In the genomic region with DNA sequence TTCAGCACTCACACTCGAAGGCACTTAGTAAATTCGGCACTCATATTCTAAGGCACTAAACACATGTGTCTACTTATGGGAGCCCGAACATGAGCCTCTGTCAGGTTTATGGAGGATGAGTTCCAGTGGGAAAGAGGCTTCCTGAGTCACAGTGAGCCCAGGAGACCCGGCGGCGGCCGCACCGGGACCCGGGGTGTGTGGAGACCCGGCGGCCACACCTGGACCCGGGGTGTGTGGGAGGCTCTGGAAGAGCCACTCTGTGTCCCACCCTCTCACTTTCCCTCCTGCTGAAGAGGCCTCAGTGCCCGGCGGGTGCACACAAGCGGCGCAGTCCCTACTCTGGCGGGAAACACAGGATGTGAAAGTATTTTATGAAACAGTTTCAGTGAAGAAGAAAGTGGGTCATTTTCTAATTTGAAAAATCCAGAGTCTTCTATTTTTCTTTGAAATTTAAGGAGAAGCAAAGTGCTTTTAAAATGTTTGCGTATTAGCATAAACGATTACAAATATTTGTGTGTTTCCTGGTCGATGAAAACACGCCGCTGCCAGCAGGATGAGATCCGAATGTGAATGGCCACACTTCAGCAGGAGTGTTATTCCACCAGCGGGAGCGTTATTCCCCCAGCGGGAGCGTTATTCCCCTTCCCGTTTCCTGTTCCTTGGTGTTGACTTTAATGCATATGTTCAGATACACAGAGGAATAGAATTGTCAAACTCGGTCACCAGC, we compare ENCODE assay signal across 24 cellular contexts.
DNase-seq lines count a peak whose midpoint lies in the region; ATAC-seq and TF ChIP-seq lines count a peak whose summit lies in the region.
"Had no signal": no experiment of that assay in that cellular context is flagged by ENCODE, and none has a peak within 500 bp of the region (broad histone marks: within the 10 kb centered on the region; RNA-seq: fewer than 3 reads in every experiment).

No MANE protein-coding gene starts in this region.

- no peaks in the 10 kb centered on the region for H3K79me2 ChIP-seq in hepatocyte

- peaks cover 27% of the 10 kb centered on the region for H3K27me3 ChIP-seq in hepatocyte
- H3K27me3 ChIP-seq: BLaER1 had no signal

- no peak overlapping the region for H3K27ac ChIP-seq in hepatocyte
- H3K27ac ChIP-seq: BLaER1, PC-9, thoracic aorta had no signal

- H3K9me2 ChIP-seq in hepatocyte (replicated peaks; ENCODE audit: insufficient read depth): no peaks in the 10 kb centered on the region

- H3K4me2 ChIP-seq in hepatocyte: peak overlapping the region; percentile 41
- H3K4me2 ChIP-seq: BLaER1, PC-9, smooth muscle cell had no signal

- H2AFZ ChIP-seq in hepatocyte: no peak overlapping the region
- H2AFZ ChIP-seq: PC-9 had no signal

- no peaks in the 10 kb centered on the region for H3K9me3 ChIP-seq in hepatocyte (ENCODE audit: low read depth)
- H3K9me3 ChIP-seq: BLaER1, thoracic aorta had no signal

- ATAC-seq in HG03159 (IDR thresholded peaks at IDR 0.05; ENCODE audit: unreplicated experiment): no peak
- ATAC-seq: activated CD4-positive, CD25-positive, alpha-beta regulatory T cell treated with anti-CD3 and anti-CD28 coated beads, Interleukin-2, amount 50 U/mL, for 24 hours; left colon; naive thymus-derived CD4-positive, alpha-beta T cell had no signal

- WGBS in hepatocyte (ENCODE audit: low lambda C conversion rate, missing lambda C conversion rate): 33% methylated on average over 29 of the region's 29 CpGs

- H3K4me1 ChIP-seq in hepatocyte (ENCODE audit: insufficient read depth): no peaks in the 10 kb centered on the region

- no peaks in the 10 kb centered on the region for H4K20me1 ChIP-seq in hepatocyte (ENCODE audit: insufficient read depth, poor library complexity, severe bottlenecking)
- H4K20me1 ChIP-seq: BLaER1 had no signal

- TF ChIP-seq CTCF in hepatocyte (IDR thresholded peaks at IDR 0.05; ENCODE audit: poor library complexity): no peak

- H3K36me3 ChIP-seq in hepatocyte (replicated peaks; ENCODE audit: insufficient read depth, low read depth): no peaks in the 10 kb centered on the region
- H3K36me3 ChIP-seq: BLaER1, thoracic aorta had no signal

- DNase-seq in COLO668 (lab: John Stamatoyannopoulos, UW; ENCODE audit: unreplicated experiment): peak; percentile 44
- peak; percentile 14 for DNase-seq in ELF-1 (ENCODE audit: low read depth, low spot score)
- DNase-seq in NCI-H2029 treated with DMSO at 0.1 percent for 48 hours (lab: John Stamatoyannopoulos, UW): peak; percentile 55
- no peak for DNase-seq in hepatocyte (ENCODE audit: low spot score)
- no peak for DNase-seq in cerebellum (ENCODE audit: low spot score)
- no peak for DNase-seq in stimulated activated CD4-positive, alpha-beta T cell treated with anti-CD3 and anti-CD28 coated beads, Interleukin-2, amount 100 ng/mL, for 24 hours
- DNase-seq in iPS-NIHi11 (ENCODE audit: low spot score): no peak
- DNase-seq: activated CD4-positive, alpha-beta memory T cell treated with anti-CD3 and anti-CD28 coated beads for 36 hours; activated effector memory CD4-positive, alpha-beta T cell treated with Interleukin-2 at 50 U/mL for 16 hours; COR-L47; glutamatergic neuron; left colon; naive thymus-derived CD4-positive, alpha-beta T cell; NCI-H1694 treated with DMSO at 0.1 percent for 48 hours; NCI-H446 treated with DMSO at 0.1 percent for 48 hours; PC-9; SHP77 treated with DMSO at 0.1 percent for 48 hours; stimulated activated CD4-positive, alpha-beta T cell treated with anti-CD3 and anti-CD28 coated beads, Interleukin-4, amount 100 ng/mL, for 1 hour; stimulated activated naive CD4-positive, alpha-beta T cell had no signal

- no peak overlapping the region for H3K4me3 ChIP-seq in hepatocyte
- H3K4me3 ChIP-seq: BLaER1, PC-9, smooth muscle cell, thoracic aorta had no signal

Comparison
In these comparisons a context has a peak if more than half of its experiments do, and no peak if none do; other contexts are left out.
1. DNase-seq: peak in COLO668 (single experiment), ELF-1 (single experiment) and NCI-H2029 treated with DMSO at 0.1 percent for 48 hours (single experiment); none in hepatocyte (single experiment), cerebellum (single experiment), stimulated activated CD4-positive, alpha-beta T cell treated with anti-CD3 and anti-CD28 coated beads, Interleukin-2, amount 100 ng/mL, for 24 hours (0 of 2) and iPS-NIHi11 (single experiment).